8 cellular contexts compared by ENCODE assay signal in the genomic region with DNA sequence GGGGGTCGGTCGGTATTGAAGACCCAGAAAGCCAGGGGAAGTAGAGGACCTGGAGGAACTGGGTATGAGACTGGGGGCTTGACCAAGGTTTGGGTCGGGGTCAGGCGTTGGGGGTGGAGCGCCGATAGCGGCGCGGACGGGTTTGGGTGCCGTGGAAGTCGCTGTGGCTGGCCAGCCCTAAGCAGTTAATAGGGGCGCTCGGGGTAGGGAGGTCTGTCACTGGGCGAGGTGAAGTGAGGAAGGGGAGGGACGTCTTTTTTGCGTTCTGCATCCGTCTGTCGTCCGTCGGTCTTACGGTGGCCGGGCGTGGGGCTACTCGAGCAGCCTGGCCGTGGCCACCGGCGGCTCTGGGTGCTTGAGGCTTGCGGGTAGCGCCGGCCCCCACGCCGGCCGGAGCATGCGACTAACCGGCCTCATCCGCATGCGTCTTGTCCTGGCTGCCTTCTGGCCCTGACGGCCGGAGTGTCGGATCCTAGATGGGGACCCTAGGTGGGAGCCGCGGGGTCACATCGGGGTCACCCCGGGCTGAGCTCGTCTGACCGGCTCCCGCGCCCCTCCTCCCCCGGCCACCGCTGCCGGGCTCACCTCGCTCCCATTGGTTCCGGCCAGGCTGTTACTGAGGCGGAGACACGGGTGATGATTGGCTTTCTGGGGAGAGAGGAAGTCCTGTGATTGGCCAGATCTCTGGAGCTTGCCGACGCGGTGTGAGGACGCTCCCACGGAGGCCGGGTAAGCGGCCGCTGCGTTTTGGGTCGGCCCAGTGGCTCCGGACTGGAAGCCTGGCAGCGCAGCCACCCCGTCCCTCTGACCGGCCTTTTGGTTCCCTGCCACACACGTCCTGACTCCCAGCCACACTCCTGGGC. TPM values are rescaled to one million over a fixed set of nuclear protein-coding genes. Genes with fewer than 3 reads are reported as not detected.
DNase-seq lines count a peak whose midpoint lies in the region; ATAC-seq and TF ChIP-seq lines count a peak whose summit lies in the region.

No MANE protein-coding gene starts in this region.

- intact Hi-C loops in left cardiac atrium (cut with DNase I), result no loop called here

- peak; percentile 96 for DNase-seq in GM12865 (ENCODE audit: low read depth)
- DNase-seq in NCI-H1105 (lab: John Stamatoyannopoulos, UW), result peak; percentile 89
- peak; percentile 66 to 91 (median 74) for DNase-seq in T-helper 1 cell
- peak; percentile 88 for DNase-seq in amniotic stem cell (lab: John Stamatoyannopoulos, UW)
- peak; percentile 93 for DNase-seq in left cardiac atrium
- peak; percentile 98 for DNase-seq in pons (ENCODE audit: low spot score)

- ATAC-seq in HG02571 (IDR thresholded peaks at IDR 0.05; ENCODE audit: unreplicated experiment) (peak; percentile 46), left cardiac atrium (peak; percentile 63 to 75)

- peak overlapping the region; percentile 77 for H3K27ac ChIP-seq in urinary bladder (ENCODE audit: low read depth)

- WGBS in urinary bladder, result under 1% methylated on average over 71 of the region's 71 CpGs

- H3K36me3 ChIP-seq in urinary bladder (ENCODE audit: insufficient read depth), result no peaks in the 10 kb centered on the region

- H3K4me3 ChIP-seq in GM12865 (ENCODE audit: low read depth, low read length), result peak overlapping the region; percentile 89
- peak overlapping the region; percentile 56 for H3K4me3 ChIP-seq in urinary bladder (ENCODE audit: low read depth, low read length)

- H3K4me1 ChIP-seq in urinary bladder (ENCODE audit: insufficient read depth), result no peaks in the 10 kb centered on the region

- no peak for TF ChIP-seq CTCF in GM12865 (IDR thresholded peaks at IDR 0.05; ENCODE audit: insufficient read depth, low read depth, low read length, missing control alignments)

RNA-seq across cellular contexts. Expression of a gene that starts 10.3 kb away (rescaled TPM):
- total RNA-seq in left cardiac atrium (10 to 100 TPM; 32.5 to 33.6 TPM), urinary bladder (8.1 TPM)
- 37.0 TPM for polyA plus RNA-seq in urinary bladder

RNA-seq across cellular contexts. Expression of a gene that starts 10.5 kb away (rescaled TPM):
- total RNA-seq in left cardiac atrium, result 10 to 100 TPM; 24.2 to 31.7 TPM
- total RNA-seq in urinary bladder, result 7.9 TPM
- 17.3 TPM for polyA plus RNA-seq in urinary bladder

RNA-seq across cellular contexts. Expression of a gene that starts 12.8 kb away (rescaled TPM):
- total RNA-seq in left cardiac atrium (10 to 100 TPM; 66.9 to 83.1 TPM), urinary bladder (44.4 TPM)
- polyA plus RNA-seq in urinary bladder, result 110 TPM

RNA-seq across cellular contexts. Expression of a gene that starts 13.3 kb away (rescaled TPM):
- total RNA-seq in left cardiac atrium (10 to 100 TPM; 15.6 to 17.1 TPM), urinary bladder (6.9 TPM)
- polyA plus RNA-seq in urinary bladder, result 12.5 TPM

RNA-seq across cellular contexts. Expression of a gene that starts 44.1 kb away (rescaled TPM):
- total RNA-seq in left cardiac atrium (10 to 100 TPM; 24.9 to 32.9 TPM), urinary bladder (84.8 TPM)
- 109 TPM for polyA plus RNA-seq in urinary bladder

Comparison
In these comparisons a context has a peak if more than half of its experiments do, and no peak if none do; other contexts are left out.
1. Peak in every context shown above with its lines: DNase-seq, ATAC-seq, H3K4me3 ChIP-seq and H3K27ac ChIP-seq.